ENCODE assay signal across 19 cellular contexts in the genomic region with DNA sequence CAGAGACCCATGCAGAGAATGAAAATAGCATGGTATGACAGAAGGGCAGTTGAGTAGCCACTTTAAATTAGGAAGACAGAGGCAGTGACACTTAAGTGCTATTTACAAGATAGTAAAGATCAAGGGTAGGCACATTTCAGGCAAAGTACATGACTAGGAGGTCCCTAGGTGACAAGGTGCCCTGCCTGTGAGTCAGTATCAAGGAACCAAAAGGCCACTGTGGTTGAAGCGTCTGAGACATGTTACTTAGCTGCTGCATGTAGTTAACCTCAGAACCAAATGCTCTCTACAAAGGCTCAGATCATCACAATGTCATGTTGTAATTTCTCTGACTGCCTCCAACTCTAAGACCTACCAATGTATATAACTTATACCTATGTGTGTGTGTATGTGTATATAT. TPM values are rescaled to one million over a fixed set of nuclear protein-coding genes. Genes with fewer than 3 reads are reported as not detected.
DNase-seq lines count a peak whose midpoint lies in the region; TF ChIP-seq lines count a peak whose summit lies in the region.
"Had no signal": no experiment of that assay in that cellular context is flagged by ENCODE, and none has a peak within 500 bp of the region (broad histone marks: within the 10 kb centered on the region; RNA-seq: fewer than 3 reads in every experiment).

No MANE protein-coding gene starts in this region.

- TF ChIP-seq CTCF in HFFc6 (IDR thresholded peaks at IDR 0.05) (no peak), chondrocyte (IDR thresholded peaks at IDR 0.05) (no peak), progenitor cell of endocrine pancreas (IDR thresholded peaks at IDR 0.05; ENCODE audit: unreplicated experiment) (no peak)

- H3K27me3 Mint-ChIP-seq in HFFc6 (ENCODE audit: insufficient read depth) (no peaks in the 10 kb centered on the region; the same call in 1 of the 2 replicates), chondrocyte (ENCODE audit: low read depth) (no peaks in the 10 kb centered on the region), progenitor cell of endocrine pancreas (no peaks in the 10 kb centered on the region)
- H3K27me3 Mint-ChIP-seq: activated naive CD8-positive, alpha-beta T cell; T-cell had no signal

- H3K4me1 Mint-ChIP-seq in HFFc6 (ENCODE audit: low read depth) (peaks cover 6% of the 10 kb centered on the region), chondrocyte (ENCODE audit: low read depth) (peaks cover 5% of the 10 kb centered on the region), progenitor cell of endocrine pancreas (ENCODE audit: low read depth) (peaks cover 9% of the 10 kb centered on the region)
- H3K4me1 Mint-ChIP-seq: T-cell had no signal

- peak overlapping the region; percentile 50 for H3K27ac Mint-ChIP-seq in HFFc6
- peak overlapping the region; percentile 79 for H3K27ac Mint-ChIP-seq in chondrocyte (ENCODE audit: unreplicated experiment)
- H3K27ac Mint-ChIP-seq in progenitor cell of endocrine pancreas, result peak overlapping the region; percentile 35
- H3K27ac Mint-ChIP-seq: activated naive CD8-positive, alpha-beta T cell; T-cell had no signal

- H3K9me3 Mint-ChIP-seq in HFFc6, result no peaks in the 10 kb centered on the region
- H3K9me3 Mint-ChIP-seq in chondrocyte (ENCODE audit: low read depth), result no peaks in the 10 kb centered on the region
- no peaks in the 10 kb centered on the region for H3K9me3 Mint-ChIP-seq in progenitor cell of endocrine pancreas (ENCODE audit: low read depth)
- H3K9me3 Mint-ChIP-seq: T-cell had no signal

- no peaks in the 10 kb centered on the region for H3K36me3 Mint-ChIP-seq in HFFc6 (ENCODE audit: low read depth)
- peaks cover 4% of the 10 kb centered on the region for H3K36me3 Mint-ChIP-seq in chondrocyte (ENCODE audit: low read depth)
- H3K36me3 Mint-ChIP-seq in progenitor cell of endocrine pancreas (ENCODE audit: insufficient read depth), result peaks cover 8% of the 10 kb centered on the region

- DNase-seq in activated CD4-positive, alpha-beta T cell treated with anti-CD3 and anti-CD28 coated beads for 48 hours, result peak; percentile 26
- no peak for DNase-seq in activated CD4-positive, alpha-beta T cell treated with anti-CD3 and anti-CD28 coated beads, Interleukin-2, amount 50 U/mL, for 48 hours
- DNase-seq in HFFc6 (peak; percentile 17), chondrocyte (ENCODE audit: low spot score) (no peak), progenitor cell of endocrine pancreas (ENCODE audit: low spot score, unreplicated experiment) (no peak), pons (ENCODE audit: low spot score) (no peak), NCI-H748 treated with DMSO at 0.1 percent for 48 hours (lab: John Stamatoyannopoulos, UW) (no peak), NCI-H82 treated with DMSO at 0.1 percent for 48 hours (lab: John Stamatoyannopoulos, UW; ENCODE audit: unreplicated experiment) (no peak)
- DNase-seq: activated CD8-positive, alpha-beta memory T cell treated with anti-CD3 and anti-CD28 coated beads, Interleukin-2, amount 50 U/mL, for 48 hours; central memory CD4-positive, alpha-beta T cell; DMS53; effector CD4-positive, alpha-beta T cell; heart left ventricle; NCI-H1930; NCI-H446 treated with DMSO at 0.1 percent for 48 hours; stimulated activated naive CD4-positive, alpha-beta T cell treated with Interleukin-2 at 50 U/mL for 16 hours; T-cell; upper lobe of right lung had no signal

- no peak overlapping the region for H3K4me3 Mint-ChIP-seq in HFFc6
- no peak overlapping the region for H3K4me3 Mint-ChIP-seq in chondrocyte (ENCODE audit: unreplicated experiment)
- no peak overlapping the region for H3K4me3 Mint-ChIP-seq in progenitor cell of endocrine pancreas (ENCODE audit: low read depth)
- H3K4me3 Mint-ChIP-seq: activated naive CD8-positive, alpha-beta T cell; T-cell had no signal

RNA-seq across cellular contexts. Expression of a gene that starts 49.0 kb away (rescaled TPM):
- 100 to 1,000 TPM in 5 of 6 experiments, 10 to 100 TPM in 1; 97.1 to 169 (median 158) TPM for total RNA-seq in HFFc6 (2021; fragmentation: NEBNext Ultra II Directional; extraction: Animal tissue kit (Norgen Biotek cat#: 25700))
- total RNA-seq in chondrocyte, result 151 to 207 TPM (median 156 TPM) in 3 replicates
- 518 and 607 TPM in 2 replicates for total RNA-seq in progenitor cell of endocrine pancreas

Comparison
In these comparisons a context has a peak if more than half of its experiments do, and no peak if none do; other contexts are left out.
1. DNase-seq: peak in activated CD4-positive, alpha-beta T cell treated with anti-CD3 and anti-CD28 coated beads for 48 hours (single experiment) and HFFc6 (single experiment); none in activated CD4-positive, alpha-beta T cell treated with anti-CD3 and anti-CD28 coated beads, Interleukin-2, amount 50 U/mL, for 48 hours (0 of 2), chondrocyte (single experiment), progenitor cell of endocrine pancreas (single experiment), pons (single experiment), NCI-H748 treated with DMSO at 0.1 percent for 48 hours (single experiment) and NCI-H82 treated with DMSO at 0.1 percent for 48 hours (single experiment).
2. Peak in every context shown above with its lines, with median percentiles within 50 percentile points of each other: H3K27ac Mint-ChIP-seq.